ENCODE assay signal across 8 cellular contexts in genomic region chr12:111024205-111024794, GRCh38. TPM values are rescaled to one million over a fixed set of nuclear protein-coding genes. Genes with fewer than 3 reads are reported as not detected.
DNase-seq lines count a peak whose midpoint lies in the region; ATAC-seq, FAIRE-seq and TF ChIP-seq lines count a peak whose summit lies in the region.

No MANE protein-coding gene starts in this region.

- H3K4me1 ChIP-seq in A549 (no peaks in the 10 kb centered on the region; the same call in 2 of the 3 replicates), fibroblast of lung (ENCODE audit: control insufficient read depth, extremely low read depth, insufficient read depth, low read length) (no peaks in the 10 kb centered on the region), pancreas (no peaks in the 10 kb centered on the region)

- CTCF ChIA-PET in A549 (lab: Yijun Ruan, JAX) = interaction anchor here (0.6 to 13.1 kb wide), 70 partner anchors 9 to 428 kb away, joined by 3 to 124 read pairs (median 4); partner anchors contain the start of genes CUX2 and MYL2

- peak; percentile 95 to 98 for TF ChIP-seq RAD21 in A549 (conservative IDR thresholded peaks at IDR 0.05 in 1 of 2, IDR thresholded peaks at IDR 0.05 in 1 of 2)

- intact Hi-C loops in pancreas (cut with DNase I) = loop anchor here in 2 of 3 donors (5.0 to 10.0 kb wide), 2 partner anchors 281 to 283 kb away; no protein-coding TSS in a partner anchor

- FAIRE-seq in A549 (lab: Jason Lieb, UNC) (no peak), pancreas (lab: Jason Lieb, UNC) (no peak)

- POLR2A ChIA-PET in A549 (lab: Yijun Ruan, JAX) = no interaction called here

- TF ChIP-seq EP300 in A549 (IDR thresholded peaks at IDR 0.05) = no peak

- H3K9ac ChIP-seq in fibroblast of lung (ENCODE audit: insufficient read depth, low read length) = no peak overlapping the region

- peak; percentile 90 for TF ChIP-seq CTCF in A549 (IDR thresholded peaks at IDR 0.05)
- TF ChIP-seq CTCF in GM12873 (IDR thresholded peaks at IDR 0.05; ENCODE audit: insufficient read depth, low read depth, low read length, missing control alignments) = peak; percentile 85
- TF ChIP-seq CTCF in fibroblast of lung (conservative IDR thresholded peaks at IDR 0.05 in 1 of 2, IDR thresholded peaks at IDR 0.05 in 1 of 2; ENCODE audit: low read depth in 1 of 2, low read length in 2 of 2) = peak; percentile 14 to 54
- TF ChIP-seq CTCF in pancreas (IDR thresholded peaks at IDR 0.05) = peak; percentile 63 to 73 (median 65)

- ATAC-seq in A549 (peak; percentile 90 to 99), pancreas (peak in 3 of 4 donors; percentile 82 to 96 (median 87)), HG03469 (IDR thresholded peaks at IDR 0.05; ENCODE audit: unreplicated experiment) (no peak), GM18868 (IDR thresholded peaks at IDR 0.05; ENCODE audit: unreplicated experiment) (no peak)

- H3K36me3 ChIP-seq in fibroblast of lung (ENCODE audit: control insufficient read depth, insufficient read depth, low read length) = no peaks in the 10 kb centered on the region
- no peaks in the 10 kb centered on the region for H3K36me3 ChIP-seq in pancreas

- no peaks in the 10 kb centered on the region for H4K20me1 ChIP-seq in fibroblast of lung (ENCODE audit: control insufficient read depth, extremely low read depth, insufficient read depth, low read length)

- no peaks in the 10 kb centered on the region for H3K79me2 ChIP-seq in fibroblast of lung (ENCODE audit: control insufficient read depth, insufficient read depth, low read length)

- WGBS in A549 (ENCODE audit: missing lambda C conversion rate) = 5% methylated on average over 7 of the region's 8 CpGs
- 0 to 2% methylated on average over 8 of the region's 8 CpGs for WGBS in pancreas, 2 donors

- H3K27ac ChIP-seq in A549 = no peak overlapping the region
- no peak overlapping the region for H3K27ac ChIP-seq in fibroblast of lung (ENCODE audit: insufficient read depth, low read length)
- no peak overlapping the region for H3K27ac ChIP-seq in pancreas

- DNase-seq in A549 (ENCODE audit: low read depth in 1 of 2, low spot score in 1 of 2) (peak; percentile 61 to 85), NCI-H526 (lab: John Stamatoyannopoulos, UW) (peak; percentile 30 to 83), fibroblast of lung (ENCODE audit: low read depth in 2 of 2) (peak; percentile 9 to 13), pancreas (peak; percentile 26 to 83 (median 52))
- DNase-seq in activated CD8-positive, alpha-beta memory T cell treated with anti-CD3 and anti-CD28 coated beads, Interleukin-2, amount 50 U/mL, for 4 hours = peak; percentile 51

- H3K4me2 ChIP-seq in A549 = no peak overlapping the region
- H3K4me2 ChIP-seq in fibroblast of lung (ENCODE audit: extremely low read depth, insufficient read depth, low read length) = no peak overlapping the region

- H3K9me3 ChIP-seq in A549 = no peaks in the 10 kb centered on the region
- H3K9me3 ChIP-seq in fibroblast of lung (ENCODE audit: control insufficient read depth, insufficient read depth, low read depth, low read length) = no peaks in the 10 kb centered on the region
- no peaks in the 10 kb centered on the region for H3K9me3 ChIP-seq in pancreas

- no peak overlapping the region for H2AFZ ChIP-seq in fibroblast of lung (ENCODE audit: low read length)

- H3K27me3 ChIP-seq in fibroblast of lung (ENCODE audit: control insufficient read depth, insufficient read depth, low read length) (no peaks in the 10 kb centered on the region), pancreas (no peaks in the 10 kb centered on the region)

- H3K4me3 ChIP-seq in A549 (no peak overlapping the region), fibroblast of lung (replicated peaks in 1 of 4; ENCODE audit: control extremely low read depth in 1 of 4, insufficient read depth in 1 of 4, low read depth in 3 of 4, low read length in 4 of 4) (no peak overlapping the region), pancreas (no peak overlapping the region)

- no peak for TF ChIP-seq POLR2A in A549 (IDR thresholded peaks at IDR 0.05; ENCODE audit: low read length)

TF ChIP-seq in A549, 52 proteins besides CTCF, POLR2A, EP300 and RAD21:
- no peak for TF ChIP-seq ATOH8 (CRISPR knock-in tag; IDR thresholded peaks at IDR 0.05; ENCODE audit: low read depth)
- peak; percentile 97 for TF ChIP-seq SMC3 (IDR thresholded peaks at IDR 0.05)
- TF ChIP-seq RARB (CRISPR knock-in tag; IDR thresholded peaks at IDR 0.05) = no peak
- no peak for TF ChIP-seq SREBF2 (IDR thresholded peaks at IDR 0.05)
- TF ChIP-seq TFCP2L1 (CRISPR knock-in tag; IDR thresholded peaks at IDR 0.05) = no peak
- no peak for TF ChIP-seq JUNB (IDR thresholded peaks at IDR 0.05)
- no peak for TF ChIP-seq CBX8 (IDR thresholded peaks at IDR 0.05)
- no peak for TF ChIP-seq E2F6 (IDR thresholded peaks at IDR 0.05; ENCODE audit: borderline replicate concordance, low read depth)
TF ChIP-seq in A549: peak in this region for 1.

RNA-seq across cellular contexts. Expression of gene CUX2, which starts 9.7 kb away (rescaled TPM):
- polyA plus RNA-seq in A549 (2011; rRNA removed) = 0.04 and 0.06 TPM in 2 replicates
- 0.03 and 0.04 TPM in 2 replicates for polyA plus RNA-seq in A549 (2012; cell fraction: cytosol; rRNA removed)
- polyA plus RNA-seq in A549 (2012; cell fraction: nucleus; rRNA removed) = 0.02 and 0.05 TPM in 2 replicates
- polyA plus RNA-seq in A549 (2017; fragmentation: RNase III; extraction: RNeasy Plus Mini Kit Qiagen cat#74134 plus additional on column Dnase treatment) = 0.04 to 0.07 TPM (median 0.04 TPM) in 3 replicates
- 0.04 and 0.10 TPM in 2 replicates for polyA minus RNA-seq in A549 (2011; rRNA and poly(A)+ RNA removed)
- not detected in 2 replicates for total RNA-seq in fibroblast of lung
- polyA plus RNA-seq in fibroblast of lung = not detected in 2 replicates
- polyA plus RNA-seq in fibroblast of lung (2012) = not detected in 2 replicates
- not detected in 2 replicates for polyA minus RNA-seq in fibroblast of lung (ENCODE audit: low replicate concordance)
- under 1 TPM; 0.03 to 0.16 (median 0.07) TPM for total RNA-seq in pancreas
- under 1 TPM; under 0.01 to 0.04 TPM for polyA plus RNA-seq in pancreas

Comparison
In these comparisons a context has a peak if more than half of its experiments do, and no peak if none do; other contexts are left out.
1. ATAC-seq: peak in A549 (2 of 2) and pancreas (3 of 4); none in HG03469 (single experiment) and GM18868 (single experiment).
2. DNase-seq: peak in every context shown above with its lines; median percentile 73 in A549; 56 in NCI-H526; 52 in pancreas; 51 in activated CD8-positive, alpha-beta memory T cell treated with anti-CD3 and anti-CD28 coated beads, Interleukin-2, amount 50 U/mL, for 4 hours; 11 in fibroblast of lung.
3. CTCF ChIP-seq: peak in every context shown above with its lines; median percentile 90 in A549; 85 in GM12873; 65 in pancreas; 34 in fibroblast of lung.